Comparison of ENCODE assay signal across 1 cellular context in the genomic region with DNA sequence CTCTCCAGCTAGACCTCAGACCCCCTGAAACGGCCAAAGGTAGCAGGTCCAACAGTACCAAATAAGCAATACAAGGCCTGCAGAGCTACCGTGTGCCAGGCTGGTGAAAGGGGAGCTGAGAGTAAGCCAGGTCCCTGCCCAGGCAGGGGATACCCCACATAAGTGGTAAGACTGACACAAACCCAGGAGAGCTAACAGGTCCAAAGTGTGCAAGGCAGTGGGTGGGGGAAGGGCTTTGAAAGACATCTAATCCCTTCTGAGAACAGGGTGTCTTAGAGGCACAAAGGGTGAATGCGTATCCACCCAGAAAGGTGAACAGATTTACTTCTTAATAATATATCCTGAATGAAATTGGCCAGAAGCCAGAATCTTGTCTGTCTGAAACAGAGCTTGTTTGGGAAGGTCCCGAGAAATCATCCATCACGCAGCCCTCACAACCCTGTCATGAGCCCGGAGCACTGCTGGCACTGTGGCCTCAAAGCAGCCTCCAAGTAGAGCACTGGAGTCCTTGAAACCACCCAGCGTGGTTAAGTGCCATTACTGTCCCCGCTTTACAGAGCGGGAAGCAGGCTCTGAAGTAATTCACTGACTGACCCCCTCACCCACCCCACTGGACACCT.
TF ChIP-seq lines count a peak whose summit lies in the region.

No MANE protein-coding gene starts in this region.

TF ChIP-seq in HepG2, 621 proteins besides CTCF, POLR2A, EP300 and RAD21:
- TF ChIP-seq, protein P1, sequence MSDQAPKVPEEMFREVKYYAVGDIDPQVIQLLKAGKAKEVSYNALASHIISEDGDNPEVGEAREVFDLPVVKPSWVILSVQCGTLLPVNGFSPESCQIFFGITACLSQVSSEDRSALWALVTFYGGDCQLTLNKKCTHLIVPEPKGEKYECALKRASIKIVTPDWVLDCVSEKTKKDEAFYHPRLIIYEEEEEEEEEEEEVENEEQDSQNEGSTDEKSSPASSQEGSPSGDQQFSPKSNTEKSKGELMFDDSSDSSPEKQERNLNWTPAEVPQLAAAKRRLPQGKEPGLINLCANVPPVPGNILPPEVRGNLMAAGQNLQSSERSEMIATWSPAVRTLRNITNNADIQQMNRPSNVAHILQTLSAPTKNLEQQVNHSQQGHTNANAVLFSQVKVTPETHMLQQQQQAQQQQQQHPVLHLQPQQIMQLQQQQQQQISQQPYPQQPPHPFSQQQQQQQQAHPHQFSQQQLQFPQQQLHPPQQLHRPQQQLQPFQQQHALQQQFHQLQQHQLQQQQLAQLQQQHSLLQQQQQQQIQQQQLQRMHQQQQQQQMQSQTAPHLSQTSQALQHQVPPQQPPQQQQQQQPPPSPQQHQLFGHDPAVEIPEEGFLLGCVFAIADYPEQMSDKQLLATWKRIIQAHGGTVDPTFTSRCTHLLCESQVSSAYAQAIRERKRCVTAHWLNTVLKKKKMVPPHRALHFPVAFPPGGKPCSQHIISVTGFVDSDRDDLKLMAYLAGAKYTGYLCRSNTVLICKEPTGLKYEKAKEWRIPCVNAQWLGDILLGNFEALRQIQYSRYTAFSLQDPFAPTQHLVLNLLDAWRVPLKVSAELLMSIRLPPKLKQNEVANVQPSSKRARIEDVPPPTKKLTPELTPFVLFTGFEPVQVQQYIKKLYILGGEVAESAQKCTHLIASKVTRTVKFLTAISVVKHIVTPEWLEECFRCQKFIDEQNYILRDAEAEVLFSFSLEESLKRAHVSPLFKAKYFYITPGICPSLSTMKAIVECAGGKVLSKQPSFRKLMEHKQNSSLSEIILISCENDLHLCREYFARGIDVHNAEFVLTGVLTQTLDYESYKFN (CRISPR knock-in tag; conservative IDR thresholded peaks at IDR 0.05): 0 out of 2 replicates have a peak, but pooled peaks have one; percentile 1
- TF ChIP-seq RBFOX2 (IDR thresholded peaks at IDR 0.05; ENCODE audit: low read depth, low read length) (no peak), ZNF30 (CRISPR knock-in tag; IDR thresholded peaks at IDR 0.05) (no peak), SIN3A (IDR thresholded peaks at IDR 0.05; ENCODE audit: borderline replicate concordance, low read depth, low read length) (peak; percentile 15; the same call in 1 of the 2 replicates), HNF4A (CRISPR knock-in tag; IDR thresholded peaks at IDR 0.05) (peak; percentile 23; the same call in 1 of the 2 replicates), NFATC3 (CRISPR knock-in tag; IDR thresholded peaks at IDR 0.05) (no peak), HMG20A (CRISPR knock-in tag; IDR thresholded peaks at IDR 0.05; ENCODE audit: borderline replicate concordance) (0 out of 2 replicates have a peak, but pooled peaks have one; percentile 9), SOX6 (IDR thresholded peaks at IDR 0.05) (no peak), SOX6 (CRISPR knock-in tag; IDR thresholded peaks at IDR 0.05) (0 out of 2 replicates have a peak, but pooled peaks have one; percentile 1), MAZ (IDR thresholded peaks at IDR 0.05; ENCODE audit: borderline replicate concordance, low read depth, low read length) (no peak), MAZ (CRISPR knock-in tag; IDR thresholded peaks at IDR 0.05; ENCODE audit: low read depth) (peak; percentile 54; the same call in 1 of the 2 replicates), GZF1 (CRISPR knock-in tag; IDR thresholded peaks at IDR 0.05) (no peak), KDM2A (CRISPR knock-in tag; IDR thresholded peaks at IDR 0.05; ENCODE audit: borderline replicate concordance, low read depth) (0 out of 2 replicates have a peak, but pooled peaks have one; percentile 14), KAT7 (CRISPR knock-in tag; IDR thresholded peaks at IDR 0.05; ENCODE audit: borderline replicate concordance) (0 out of 2 replicates have a peak, but pooled peaks have one; percentile 4), TSC22D2 (CRISPR knock-in tag; IDR thresholded peaks at IDR 0.05; ENCODE audit: borderline replicate concordance) (no peak), KMT2A (CRISPR knock-in tag; IDR thresholded peaks at IDR 0.05) (0 out of 2 replicates have a peak, but pooled peaks have one; percentile 8), ZNF780A (CRISPR knock-in tag; IDR thresholded peaks at IDR 0.05) (no peak), ZFP37 (CRISPR knock-in tag; IDR thresholded peaks at IDR 0.05; ENCODE audit: borderline replicate concordance) (0 out of 2 replicates have a peak, but pooled peaks have one; percentile 18)
- TF ChIP-seq, protein P2, sequence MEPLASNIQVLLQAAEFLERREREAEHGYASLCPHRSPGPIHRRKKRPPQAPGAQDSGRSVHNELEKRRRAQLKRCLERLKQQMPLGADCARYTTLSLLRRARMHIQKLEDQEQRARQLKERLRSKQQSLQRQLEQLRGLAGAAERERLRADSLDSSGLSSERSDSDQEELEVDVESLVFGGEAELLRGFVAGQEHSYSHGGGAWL (CRISPR knock-in tag; IDR thresholded peaks at IDR 0.05): 0 out of 2 replicates have a peak, but pooled peaks have one; percentile 18
- TF ChIP-seq, protein P3, sequence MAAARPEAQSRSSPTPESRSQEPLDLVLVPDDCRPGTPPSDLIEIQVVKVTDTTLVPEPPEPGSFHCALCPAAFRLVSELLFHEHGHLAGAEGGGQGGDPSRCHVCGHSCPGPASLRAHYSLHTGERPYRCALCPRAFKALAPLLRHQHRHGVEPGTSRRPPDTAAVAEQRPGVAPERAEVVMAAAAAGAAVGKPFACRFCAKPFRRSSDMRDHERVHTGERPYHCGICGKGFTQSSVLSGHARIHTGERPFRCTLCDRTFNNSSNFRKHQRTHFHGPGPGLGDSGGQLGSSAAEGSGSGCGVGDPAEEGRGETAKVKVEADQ (CRISPR knock-in tag; IDR thresholded peaks at IDR 0.05; ENCODE audit: borderline replicate concordance): no peak
- TF ChIP-seq, protein P4, sequence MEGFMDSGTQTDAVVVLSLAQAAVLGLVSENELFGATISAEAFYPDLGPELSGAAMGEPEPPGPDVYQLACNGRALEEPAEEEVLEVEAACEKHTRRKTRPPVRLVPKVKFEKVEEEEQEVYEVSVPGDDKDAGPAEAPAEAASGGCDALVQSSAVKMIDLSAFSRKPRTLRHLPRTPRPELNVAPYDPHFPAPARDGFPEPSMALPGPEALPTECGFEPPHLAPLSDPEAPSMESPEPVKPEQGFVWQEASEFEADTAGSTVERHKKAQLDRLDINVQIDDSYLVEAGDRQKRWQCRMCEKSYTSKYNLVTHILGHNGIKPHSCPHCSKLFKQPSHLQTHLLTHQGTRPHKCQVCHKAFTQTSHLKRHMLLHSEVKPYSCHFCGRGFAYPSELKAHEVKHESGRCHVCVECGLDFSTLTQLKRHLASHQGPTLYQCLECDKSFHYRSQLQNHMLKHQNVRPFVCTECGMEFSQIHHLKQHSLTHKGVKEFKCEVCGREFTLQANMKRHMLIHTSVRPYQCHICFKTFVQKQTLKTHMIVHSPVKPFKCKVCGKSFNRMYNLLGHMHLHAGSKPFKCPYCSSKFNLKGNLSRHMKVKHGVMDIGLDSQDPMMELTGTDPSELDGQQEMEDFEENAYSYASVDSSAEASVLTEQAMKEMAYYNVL (CRISPR knock-in tag; IDR thresholded peaks at IDR 0.05; ENCODE audit: borderline replicate concordance): no peak
- TF ChIP-seq, protein P5, sequence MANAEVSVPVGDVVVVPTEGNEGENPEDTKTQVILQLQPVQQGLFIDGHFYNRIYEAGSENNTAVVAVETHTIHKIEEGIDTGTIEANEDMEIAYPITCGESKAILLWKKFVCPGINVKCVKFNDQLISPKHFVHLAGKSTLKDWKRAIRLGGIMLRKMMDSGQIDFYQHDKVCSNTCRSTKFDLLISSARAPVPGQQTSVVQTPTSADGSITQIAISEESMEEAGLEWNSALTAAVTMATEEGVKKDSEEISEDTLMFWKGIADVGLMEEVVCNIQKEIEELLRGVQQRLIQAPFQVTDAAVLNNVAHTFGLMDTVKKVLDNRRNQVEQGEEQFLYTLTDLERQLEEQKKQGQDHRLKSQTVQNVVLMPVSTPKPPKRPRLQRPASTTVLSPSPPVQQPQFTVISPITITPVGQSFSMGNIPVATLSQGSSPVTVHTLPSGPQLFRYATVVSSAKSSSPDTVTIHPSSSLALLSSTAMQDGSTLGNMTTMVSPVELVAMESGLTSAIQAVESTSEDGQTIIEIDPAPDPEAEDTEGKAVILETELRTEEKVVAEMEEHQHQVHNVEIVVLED (CRISPR knock-in tag; IDR thresholded peaks at IDR 0.05; ENCODE audit: borderline replicate concordance): no peak
- TF ChIP-seq, protein P6, sequence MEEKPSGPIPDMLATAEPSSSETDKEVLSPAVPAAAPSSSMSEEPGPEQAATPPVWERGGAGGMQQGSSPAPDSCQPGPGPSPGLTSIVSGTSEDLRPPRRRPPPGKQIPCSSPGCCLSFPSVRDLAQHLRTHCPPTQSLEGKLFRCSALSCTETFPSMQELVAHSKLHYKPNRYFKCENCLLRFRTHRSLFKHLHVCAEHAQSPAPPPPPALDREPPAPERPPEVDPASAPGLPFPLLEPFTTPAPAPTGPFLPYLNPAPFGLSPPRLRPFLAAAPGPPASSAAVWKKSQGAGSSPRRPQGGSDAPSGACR (CRISPR knock-in tag; IDR thresholded peaks at IDR 0.05): 0 out of 2 replicates have a peak, but pooled peaks have one; percentile 25
- TF ChIP-seq, protein P7, sequence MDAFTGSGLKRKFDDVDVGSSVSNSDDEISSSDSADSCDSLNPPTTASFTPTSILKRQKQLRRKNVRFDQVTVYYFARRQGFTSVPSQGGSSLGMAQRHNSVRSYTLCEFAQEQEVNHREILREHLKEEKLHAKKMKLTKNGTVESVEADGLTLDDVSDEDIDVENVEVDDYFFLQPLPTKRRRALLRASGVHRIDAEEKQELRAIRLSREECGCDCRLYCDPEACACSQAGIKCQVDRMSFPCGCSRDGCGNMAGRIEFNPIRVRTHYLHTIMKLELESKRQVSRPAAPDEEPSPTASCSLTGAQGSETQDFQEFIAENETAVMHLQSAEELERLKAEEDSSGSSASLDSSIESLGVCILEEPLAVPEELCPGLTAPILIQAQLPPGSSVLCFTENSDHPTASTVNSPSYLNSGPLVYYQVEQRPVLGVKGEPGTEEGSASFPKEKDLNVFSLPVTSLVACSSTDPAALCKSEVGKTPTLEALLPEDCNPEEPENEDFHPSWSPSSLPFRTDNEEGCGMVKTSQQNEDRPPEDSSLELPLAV (CRISPR knock-in tag; conservative IDR thresholded peaks at IDR 0.05; ENCODE audit: low read depth): no peak
- TF ChIP-seq, protein P8, sequence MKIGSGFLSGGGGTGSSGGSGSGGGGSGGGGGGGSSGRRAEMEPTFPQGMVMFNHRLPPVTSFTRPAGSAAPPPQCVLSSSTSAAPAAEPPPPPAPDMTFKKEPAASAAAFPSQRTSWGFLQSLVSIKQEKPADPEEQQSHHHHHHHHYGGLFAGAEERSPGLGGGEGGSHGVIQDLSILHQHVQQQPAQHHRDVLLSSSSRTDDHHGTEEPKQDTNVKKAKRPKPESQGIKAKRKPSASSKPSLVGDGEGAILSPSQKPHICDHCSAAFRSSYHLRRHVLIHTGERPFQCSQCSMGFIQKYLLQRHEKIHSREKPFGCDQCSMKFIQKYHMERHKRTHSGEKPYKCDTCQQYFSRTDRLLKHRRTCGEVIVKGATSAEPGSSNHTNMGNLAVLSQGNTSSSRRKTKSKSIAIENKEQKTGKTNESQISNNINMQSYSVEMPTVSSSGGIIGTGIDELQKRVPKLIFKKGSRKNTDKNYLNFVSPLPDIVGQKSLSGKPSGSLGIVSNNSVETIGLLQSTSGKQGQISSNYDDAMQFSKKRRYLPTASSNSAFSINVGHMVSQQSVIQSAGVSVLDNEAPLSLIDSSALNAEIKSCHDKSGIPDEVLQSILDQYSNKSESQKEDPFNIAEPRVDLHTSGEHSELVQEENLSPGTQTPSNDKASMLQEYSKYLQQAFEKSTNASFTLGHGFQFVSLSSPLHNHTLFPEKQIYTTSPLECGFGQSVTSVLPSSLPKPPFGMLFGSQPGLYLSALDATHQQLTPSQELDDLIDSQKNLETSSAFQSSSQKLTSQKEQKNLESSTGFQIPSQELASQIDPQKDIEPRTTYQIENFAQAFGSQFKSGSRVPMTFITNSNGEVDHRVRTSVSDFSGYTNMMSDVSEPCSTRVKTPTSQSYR (CRISPR knock-in tag; IDR thresholded peaks at IDR 0.05; ENCODE audit: borderline replicate concordance): peak; percentile 76; the same call in 1 of the 2 replicates
- TF ChIP-seq, protein P9, sequence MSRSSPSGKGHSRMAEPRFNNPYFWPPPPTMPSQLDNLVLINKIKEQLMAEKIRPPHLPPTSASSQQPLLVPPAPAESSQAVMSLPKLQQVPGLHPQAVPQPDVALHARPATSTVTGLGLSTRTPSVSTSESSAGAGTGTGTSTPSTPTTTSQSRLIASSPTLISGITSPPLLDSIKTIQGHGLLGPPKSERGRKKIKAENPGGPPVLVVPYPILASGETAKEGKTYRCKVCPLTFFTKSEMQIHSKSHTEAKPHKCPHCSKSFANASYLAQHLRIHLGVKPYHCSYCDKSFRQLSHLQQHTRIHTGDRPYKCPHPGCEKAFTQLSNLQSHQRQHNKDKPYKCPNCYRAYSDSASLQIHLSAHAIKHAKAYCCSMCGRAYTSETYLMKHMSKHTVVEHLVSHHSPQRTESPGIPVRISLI (CRISPR knock-in tag; IDR thresholded peaks at IDR 0.05; ENCODE audit: borderline replicate concordance): no peak
- TF ChIP-seq, protein P10, sequence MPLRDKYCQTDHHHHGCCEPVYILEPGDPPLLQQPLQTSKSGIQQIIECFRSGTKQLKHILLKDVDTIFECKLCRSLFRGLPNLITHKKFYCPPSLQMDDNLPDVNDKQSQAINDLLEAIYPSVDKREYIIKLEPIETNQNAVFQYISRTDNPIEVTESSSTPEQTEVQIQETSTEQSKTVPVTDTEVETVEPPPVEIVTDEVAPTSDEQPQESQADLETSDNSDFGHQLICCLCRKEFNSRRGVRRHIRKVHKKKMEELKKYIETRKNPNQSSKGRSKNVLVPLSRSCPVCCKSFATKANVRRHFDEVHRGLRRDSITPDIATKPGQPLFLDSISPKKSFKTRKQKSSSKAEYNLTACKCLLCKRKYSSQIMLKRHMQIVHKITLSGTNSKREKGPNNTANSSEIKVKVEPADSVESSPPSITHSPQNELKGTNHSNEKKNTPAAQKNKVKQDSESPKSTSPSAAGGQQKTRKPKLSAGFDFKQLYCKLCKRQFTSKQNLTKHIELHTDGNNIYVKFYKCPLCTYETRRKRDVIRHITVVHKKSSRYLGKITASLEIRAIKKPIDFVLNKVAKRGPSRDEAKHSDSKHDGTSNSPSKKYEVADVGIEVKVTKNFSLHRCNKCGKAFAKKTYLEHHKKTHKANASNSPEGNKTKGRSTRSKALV (CRISPR knock-in tag; IDR thresholded peaks at IDR 0.05): 0 out of 2 replicates have a peak, but pooled peaks have one; percentile 15
- TF ChIP-seq, protein P11, sequence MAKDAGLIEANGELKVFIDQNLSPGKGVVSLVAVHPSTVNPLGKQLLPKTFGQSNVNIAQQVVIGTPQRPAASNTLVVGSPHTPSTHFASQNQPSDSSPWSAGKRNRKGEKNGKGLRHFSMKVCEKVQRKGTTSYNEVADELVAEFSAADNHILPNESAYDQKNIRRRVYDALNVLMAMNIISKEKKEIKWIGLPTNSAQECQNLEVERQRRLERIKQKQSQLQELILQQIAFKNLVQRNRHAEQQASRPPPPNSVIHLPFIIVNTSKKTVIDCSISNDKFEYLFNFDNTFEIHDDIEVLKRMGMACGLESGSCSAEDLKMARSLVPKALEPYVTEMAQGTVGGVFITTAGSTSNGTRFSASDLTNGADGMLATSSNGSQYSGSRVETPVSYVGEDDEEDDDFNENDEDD (CRISPR knock-in tag; IDR thresholded peaks at IDR 0.05; ENCODE audit: borderline replicate concordance): 0 out of 2 replicates have a peak, but pooled peaks have one; percentile 7
